15 cellular contexts compared by ENCODE assay signal in the genomic region with DNA sequence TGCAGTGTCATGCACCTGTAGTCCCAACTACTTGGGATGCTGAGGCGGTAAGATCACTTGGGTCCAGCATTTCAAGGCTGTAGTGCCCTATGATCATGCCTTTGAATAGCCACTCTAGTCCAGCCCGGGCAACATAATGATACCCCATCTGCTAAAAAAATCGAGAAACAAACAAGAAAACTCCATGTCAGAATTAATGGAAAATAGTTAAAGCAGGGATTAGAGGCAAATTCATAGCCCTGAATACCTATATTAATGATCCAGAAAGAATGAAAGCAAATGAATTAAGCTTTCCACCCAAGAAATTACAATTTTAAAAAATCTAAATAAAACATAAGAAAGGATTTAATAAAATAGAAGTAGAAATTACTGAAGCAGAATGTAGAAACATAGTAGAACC.
DNase-seq lines count a peak whose midpoint lies in the region; ATAC-seq and TF ChIP-seq lines count a peak whose summit lies in the region.
"Had no signal": no experiment of that assay in that cellular context is flagged by ENCODE, and none has a peak within 500 bp of the region (broad histone marks: within the 10 kb centered on the region; RNA-seq: fewer than 3 reads in every experiment).

No MANE protein-coding gene starts in this region.

- peaks cover 0 to 15% of the 10 kb centered on the region in 2 donors for H3K9me3 ChIP-seq in breast epithelium
- H3K9me3 ChIP-seq: HAP-1 had no signal

- no peak overlapping the region for H3K4me3 ChIP-seq in breast epithelium
- H3K4me3 ChIP-seq: BLaER1 treated with 17β-estradiol and CSF1 and Interleukin-3, amounts not matched to agents 10 nM and 100 nM; HAP-1 had no signal

- ATAC-seq in foreskin keratinocyte = no peak
- ATAC-seq: HepG2 had no signal

- H3K4me1 Mint-ChIP-seq in MCF 10A (ENCODE audit: insufficient read depth, unreplicated experiment) = no peaks in the 10 kb centered on the region
- peaks cover 43% of the 10 kb centered on the region for H3K4me1 Mint-ChIP-seq in brain
- H3K4me1 Mint-ChIP-seq: CD4-positive, CD25-positive, alpha-beta regulatory T cell had no signal

- BruUV-seq in MCF 10A (replicated peaks; lab: Mats Ljungman, UMichigan) = TSS peak; percentile 84

- no peak for DNase-seq in MCF 10A (ENCODE audit: unreplicated experiment)
- no peak for DNase-seq in breast epithelium (ENCODE audit: low spot score in 2 of 2)
- no peak for DNase-seq in foreskin keratinocyte
- no peak for DNase-seq in NAMALWA (ENCODE audit: low spot score)
- DNase-seq in activated naive CD4-positive, alpha-beta T cell (lab: John Stamatoyannopoulos, UW) = no peak
- DNase-seq in activated CD4-positive, alpha-beta T cell treated with anti-CD3 and anti-CD28 coated beads for 1 hour = no peak
- DNase-seq: 8988T; CD4-positive, CD25-positive, alpha-beta regulatory T cell; DMS53; GOT3; HFFc6 had no signal

- H3K27ac Mint-ChIP-seq in MCF 10A (ENCODE audit: low read depth, unreplicated experiment) (no peak overlapping the region), brain (peak overlapping the region in 2 of 5 experiments; percentile 60 to 97)
- H3K27ac Mint-ChIP-seq: CD4-positive, CD25-positive, alpha-beta regulatory T cell; HFFc6 had no signal

- POLR2A ChIA-PET in MCF 10A (lab: Yijun Ruan, JAX) = no interaction called here

- H3K27me3 ChIP-seq in breast epithelium (no peaks in the 10 kb centered on the region), foreskin keratinocyte (no peaks in the 10 kb centered on the region)
- H3K27me3 ChIP-seq: BLaER1 treated with 17β-estradiol and CSF1 and Interleukin-3, amounts not matched to agents 10 nM and 100 nM had no signal

- no peaks in the 10 kb centered on the region for H3K4me1 ChIP-seq in breast epithelium
- H3K4me1 ChIP-seq in foreskin keratinocyte = peaks cover 4% of the 10 kb centered on the region
- H3K4me1 ChIP-seq: BLaER1 treated with 17β-estradiol and CSF1 and Interleukin-3, amounts not matched to agents 10 nM and 100 nM; HAP-1 had no signal

- H3K9me3 Mint-ChIP-seq in MCF 10A (ENCODE audit: unreplicated experiment) = peaks cover 20% of the 10 kb centered on the region
- H3K9me3 Mint-ChIP-seq in brain = peaks cover 29 to 41% (median 33%) of the 10 kb centered on the region in 5 experiments

- H3K4me3 Mint-ChIP-seq in MCF 10A (ENCODE audit: unreplicated experiment) = no peak overlapping the region
- H3K4me3 Mint-ChIP-seq in brain = peak overlapping the region in 4 of 5 experiments; percentile 19 to 62 (median 33)
- H3K4me3 Mint-ChIP-seq: CD4-positive, CD25-positive, alpha-beta regulatory T cell; HFFc6 had no signal

- H3K36me3 Mint-ChIP-seq in MCF 10A (ENCODE audit: insufficient read depth, unreplicated experiment) (no peaks in the 10 kb centered on the region), brain (peaks cover 32% of the 10 kb centered on the region)
- H3K36me3 Mint-ChIP-seq: CD4-positive, CD25-positive, alpha-beta regulatory T cell had no signal

- TF ChIP-seq POLR2A in breast epithelium (IDR thresholded peaks at IDR 0.05) = no peak

- intact Hi-C loops in MCF 10A (cut with micrococcal nuclease) (loop anchor here (5.0 kb wide), 1 partner anchor 41 kb away; no protein-coding TSS in a partner anchor), breast epithelium (cut with DNase I; ENCODE audit: low total_unique reads) (no loop called here)

- CTCF ChIA-PET in MCF 10A (lab: Yijun Ruan, JAX) = no interaction called here

- TF ChIP-seq CTCF in MCF 10A (IDR thresholded peaks at IDR 0.05; ENCODE audit: unreplicated experiment) = no peak
- no peak for TF ChIP-seq CTCF in breast epithelium (IDR thresholded peaks at IDR 0.05)
- no peak for TF ChIP-seq CTCF in brain (conservative IDR thresholded peaks at IDR 0.05)
- TF ChIP-seq CTCF in foreskin keratinocyte (conservative IDR thresholded peaks at IDR 0.05) = no peak

- no peak overlapping the region for H3K27ac ChIP-seq in breast epithelium
- H3K27ac ChIP-seq in foreskin keratinocyte = peak overlapping the region; percentile 64
- H3K27ac ChIP-seq: BLaER1 treated with 17β-estradiol and CSF1 and Interleukin-3, amounts not matched to agents 10 nM and 100 nM had no signal

- H3K36me3 ChIP-seq in breast epithelium = no peaks in the 10 kb centered on the region
- H3K36me3 ChIP-seq: BLaER1 treated with 17β-estradiol and CSF1 and Interleukin-3, amounts not matched to agents 10 nM and 100 nM; HAP-1 had no signal

- H3K27me3 Mint-ChIP-seq in MCF 10A (ENCODE audit: insufficient read depth, unreplicated experiment) (no peaks in the 10 kb centered on the region), brain (peaks cover 8% of the 10 kb centered on the region)
- H3K27me3 Mint-ChIP-seq: CD4-positive, CD25-positive, alpha-beta regulatory T cell had no signal
